ENCODE assay signal across 17 cellular contexts in the genomic region with DNA sequence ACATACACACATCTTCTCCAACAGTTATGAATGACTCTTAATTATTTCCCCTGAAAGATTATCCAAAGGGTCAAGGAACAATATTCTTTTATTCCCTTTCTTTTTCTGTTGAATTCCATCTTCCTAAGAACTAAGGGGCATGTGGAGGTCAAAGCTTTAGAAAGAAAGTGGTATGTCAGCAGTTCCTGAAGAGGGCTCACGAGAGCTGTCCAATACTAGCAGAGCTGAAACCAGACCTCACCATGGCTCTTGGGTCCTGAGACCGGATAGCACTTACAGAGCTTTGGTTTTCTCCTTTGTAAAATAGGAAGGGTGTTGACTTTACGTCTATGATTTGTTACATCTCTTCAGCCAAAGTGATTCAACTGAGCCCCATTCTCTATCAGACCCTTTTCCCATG.
DNase-seq lines count a peak whose midpoint lies in the region; ATAC-seq lines count a peak whose summit lies in the region.
"Had no signal": no experiment of that assay in that cellular context is flagged by ENCODE, and none has a peak within 500 bp of the region (broad histone marks: within the 10 kb centered on the region; RNA-seq: fewer than 3 reads in every experiment).

No MANE protein-coding gene starts in this region.

- ATAC-seq in GM18511 (IDR thresholded peaks at IDR 0.05; ENCODE audit: unreplicated experiment) (peak; percentile 56), GM21786 (IDR thresholded peaks at IDR 0.05; ENCODE audit: unreplicated experiment) (no peak)
- ATAC-seq: activated CD4-positive, alpha-beta T cell treated with anti-CD3 and anti-CD28 coated beads for 36 hours; heart right ventricle; left cardiac atrium; naive thymus-derived CD8-positive, alpha-beta T cell; Panc1; psoas muscle; T-helper 17 cell had no signal

- DNase-seq in NAMALWA (ENCODE audit: low spot score) = peak; percentile 20
- peak; percentile 47 for DNase-seq in fibroblast of peridontal ligament (ENCODE audit: extremely low read depth)
- DNase-seq in renal cortical epithelial cell (ENCODE audit: low read depth) = peak; percentile 7
- no peak for DNase-seq in activated CD4-positive, alpha-beta T cell treated with anti-CD3 and anti-CD28 coated beads for 4 hours
- no peak for DNase-seq in AG08396 (ENCODE audit: low spot score)
- DNase-seq: activated CD4-positive, alpha-beta T cell treated with anti-CD3 and anti-CD28 coated beads for 36 hours; caudate nucleus; heart right ventricle; left cardiac atrium; naive thymus-derived CD8-positive, alpha-beta T cell; NCI-H1105; NCI-H345; psoas muscle; T-helper 17 cell had no signal

Comparison
In these comparisons a context has a peak if more than half of its experiments do, and no peak if none do; other contexts are left out.
1. DNase-seq: peak in NAMALWA (single experiment), fibroblast of peridontal ligament (single experiment) and renal cortical epithelial cell (single experiment); none in activated CD4-positive, alpha-beta T cell treated with anti-CD3 and anti-CD28 coated beads for 4 hours (0 of 2) and AG08396 (single experiment).